ENCODE assay signal across 1 cellular context in the genomic region with DNA sequence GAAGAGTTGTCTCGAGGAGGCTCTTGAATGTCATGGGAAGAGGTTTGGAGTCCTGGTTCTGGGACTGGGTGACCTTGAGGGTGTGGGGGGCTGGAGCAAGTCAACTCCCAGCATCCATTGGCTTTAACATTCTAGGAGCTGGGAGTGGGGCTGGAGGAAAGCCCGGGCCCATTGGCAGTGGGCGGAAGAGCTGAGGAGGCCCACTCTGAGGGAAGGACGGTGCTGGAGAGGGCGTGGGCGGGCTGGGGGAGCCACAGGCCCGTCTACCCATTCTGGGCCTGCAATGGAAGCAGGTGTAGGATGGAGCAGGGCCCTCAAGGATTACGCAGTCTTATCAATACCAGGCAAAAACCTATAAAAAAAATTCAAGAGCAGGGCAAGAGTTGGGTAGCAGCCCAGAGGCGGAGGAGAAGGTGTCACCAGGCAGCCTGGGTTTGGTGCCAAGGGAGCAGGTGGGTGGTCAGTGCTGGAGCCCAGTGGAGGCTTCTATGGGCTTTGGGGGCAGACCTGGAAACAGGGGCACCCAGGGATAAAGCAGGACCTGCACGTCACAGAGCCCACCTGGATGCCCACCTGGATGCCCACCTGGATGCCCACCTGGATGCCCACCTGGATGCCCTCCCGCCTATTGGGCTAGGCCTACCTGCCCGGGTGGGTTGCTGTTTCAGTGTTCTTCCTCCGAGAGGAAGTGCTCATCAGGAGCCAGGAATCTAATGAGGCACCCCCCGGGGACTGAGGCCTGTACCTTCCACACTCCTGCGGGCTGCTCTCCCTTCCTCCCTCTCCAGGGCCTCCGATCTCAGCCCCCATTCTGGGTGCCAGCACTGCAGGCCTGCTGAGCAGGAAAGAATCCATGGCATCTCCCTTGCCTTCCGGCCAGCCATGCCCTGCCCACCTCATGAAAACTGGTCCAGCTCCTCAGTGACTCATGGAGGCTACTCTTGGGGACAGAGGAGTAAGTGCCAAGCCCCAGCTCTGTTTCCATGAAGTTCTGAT.
A peak's percentile ranks its signal among the peaks of the same experiment; 100 is the strongest.
TF ChIP-seq lines count a peak whose summit lies in the region.

No MANE protein-coding gene starts in this region.

TF ChIP-seq in HepG2, 621 proteins besides CTCF, POLR2A, EP300 and RAD21:
- peak; percentile 98 for TF ChIP-seq HNRNPL (IDR thresholded peaks at IDR 0.05; ENCODE audit: low read depth, low read length)
- TF ChIP-seq ISX (CRISPR knock-in tag; conservative IDR thresholded peaks at IDR 0.05) = no peak
